ENCODE assay signal across 11 cellular contexts in genomic region chr10:88082391-88082790, GRCh38.
DNase-seq lines count a peak whose midpoint lies in the region; ATAC-seq, FAIRE-seq and TF ChIP-seq lines count a peak whose summit lies in the region.
"Had no signal": no experiment of that assay in that cellular context is flagged by ENCODE, and none has a peak within 500 bp of the region (broad histone marks: within the 10 kb centered on the region; RNA-seq: fewer than 3 reads in every experiment).

No MANE protein-coding gene starts in this region.

- CTCF ChIA-PET in HEK293T (lab: Yijun Ruan, JAX): interaction anchor here (1.0 kb wide), 1 partner anchor 12 kb away, joined by 3 read pairs; no protein-coding TSS in a partner anchor

- peak overlapping the region; percentile 62 for H2AFZ ChIP-seq in SU-DHL-6 (ENCODE audit: low read depth, low read length, severe bottlenecking)

- ATAC-seq in GM18508 (IDR thresholded peaks at IDR 0.05; ENCODE audit: insufficient read depth, unreplicated experiment) (peak; percentile 16), GM21447 (IDR thresholded peaks at IDR 0.05; ENCODE audit: unreplicated experiment) (peak; percentile 36), HG03066 (IDR thresholded peaks at IDR 0.05; ENCODE audit: low read depth, unreplicated experiment) (peak; percentile 27)
- ATAC-seq: stimulated activated effector memory CD8-positive, alpha-beta T cell treated with anti-CD3 and anti-CD28 coated beads, Interleukin-12 subunit alpha, Interleukin-12 subunit beta, amount 100 ng/mL, for 72 hours had no signal

- no peak for TF ChIP-seq CTCF in SU-DHL-6 (IDR thresholded peaks at IDR 0.05; ENCODE audit: insufficient read depth, low read length, poor library complexity, severe bottlenecking)
- TF ChIP-seq CTCF in D721Med (IDR thresholded peaks at IDR 0.05; ENCODE audit: insufficient read depth, missing control alignments): no peak

- no peaks in the 10 kb centered on the region for H3K9me2 ChIP-seq in SU-DHL-6 (replicated peaks; ENCODE audit: insufficient read depth, low read length)

- H3K4me3 ChIP-seq in SU-DHL-6 (ENCODE audit: insufficient read depth, low read length, poor library complexity, severe bottlenecking): peak overlapping the region; percentile 3

- H3K27ac ChIP-seq in SU-DHL-6 (ENCODE audit: low read depth, low read length): peak overlapping the region; percentile 81

- no peak for DNase-seq in DMS79 treated with DMSO at 0.1 percent for 48 hours (lab: John Stamatoyannopoulos, UW)
- no peak for DNase-seq in HEK293T (ENCODE audit: extremely low spot score)
- no peak for DNase-seq in anterior cingulate cortex (lab: John Stamatoyannopoulos, UW)
- no peak for DNase-seq in D721Med (ENCODE audit: insufficient read length, low spot score)
- DNase-seq: naive thymus-derived CD4-positive, alpha-beta T cell; NCI-H146 had no signal

- H3F3A ChIP-seq in SU-DHL-6 (ENCODE audit: insufficient read depth): peaks cover 12% of the 10 kb centered on the region; the same call in 1 of the 2 replicates

- H3K9me3 ChIP-seq in SU-DHL-6 (ENCODE audit: insufficient read depth, low read length): no peaks in the 10 kb centered on the region

- H3K27me3 ChIP-seq in SU-DHL-6 (ENCODE audit: low read length): no peaks in the 10 kb centered on the region

- H3K36me3 ChIP-seq in SU-DHL-6 (ENCODE audit: low read length): no peaks in the 10 kb centered on the region

- peak overlapping the region; percentile 55 for H3K4me2 ChIP-seq in SU-DHL-6 (ENCODE audit: low read depth, low read length, poor library complexity, severe bottlenecking)

- POLR2A ChIA-PET in HEK293T (lab: Yijun Ruan, JAX): interaction anchor here (2.4 kb wide), 1 partner anchor 13 kb away, joined by 7 read pairs; no protein-coding TSS in a partner anchor

- peak overlapping the region; percentile 55 for H3K9ac ChIP-seq in SU-DHL-6 (ENCODE audit: low read length)

- FAIRE-seq in D721Med (lab: Jason Lieb, UNC): no peak

- no peaks in the 10 kb centered on the region for H3K79me2 ChIP-seq in SU-DHL-6 (ENCODE audit: insufficient read depth, low read length)

- H4K20me1 ChIP-seq in SU-DHL-6 (ENCODE audit: low read depth, low read length): no peaks in the 10 kb centered on the region

TF ChIP-seq in HEK293T, 16 proteins besides CTCF, POLR2A, EP300 and RAD21:
- TF ChIP-seq CTBP1 (IDR thresholded peaks at IDR 0.05; ENCODE audit: borderline replicate concordance) (no peak), BHLHE40 (IDR thresholded peaks at IDR 0.05; ENCODE audit: borderline replicate concordance) (no peak), FOXK2 (IDR thresholded peaks at IDR 0.05) (no peak), SUZ12 (IDR thresholded peaks at IDR 0.05) (no peak), ARNT (IDR thresholded peaks at IDR 0.05) (no peak), TARDBP (IDR thresholded peaks at IDR 0.05) (no peak), ZNF384 (IDR thresholded peaks at IDR 0.05) (no peak), ELF4 (IDR thresholded peaks at IDR 0.05) (no peak), FOXA1 (IDR thresholded peaks at IDR 0.05) (no peak), NFRKB (IDR thresholded peaks at IDR 0.05) (no peak), FOXM1 (IDR thresholded peaks at IDR 0.05; ENCODE audit: borderline replicate concordance) (no peak), PKNOX1 (IDR thresholded peaks at IDR 0.05) (no peak), L3MBTL2 (conservative IDR thresholded peaks at IDR 0.05) (no peak), HDGF (IDR thresholded peaks at IDR 0.05; ENCODE audit: borderline replicate concordance) (no peak), LEF1 (IDR thresholded peaks at IDR 0.05; ENCODE audit: borderline replicate concordance) (no peak), SP1 (IDR thresholded peaks at IDR 0.05) (no peak)
